1 cellular context compared by ENCODE assay signal in genomic region chr13:65660696-65661095, GRCh38.
TF ChIP-seq lines count a peak whose summit lies in the region.

No MANE protein-coding gene starts in this region.

TF ChIP-seq in IMR-90, 13 proteins besides CTCF, POLR2A, EP300 and RAD21 (continued from another document):
- TF ChIP-seq USF2 (IDR thresholded peaks at IDR 0.05; ENCODE audit: low read depth, low read length) = no peak
- TF ChIP-seq MAZ (IDR thresholded peaks at IDR 0.05; ENCODE audit: borderline replicate concordance, low read depth, low read length) = no peak
- no peak for TF ChIP-seq CHD1 (IDR thresholded peaks at IDR 0.05; ENCODE audit: low read depth, low read length)
